Comparison of ENCODE assay signal across 1 cellular context in genomic region chr17:81412490-81413093, GRCh38.
TF ChIP-seq lines count a peak whose summit lies in the region.

No MANE protein-coding gene starts in this region.

TF ChIP-seq in K562, 482 proteins besides CTCF, POLR2A, EP300 and RAD21 (continued from another document):
- TF ChIP-seq ZNF696 (CRISPR knock-in tag; conservative IDR thresholded peaks at IDR 0.05): no peak
- no peak for TF ChIP-seq ZNF707 (CRISPR knock-in tag; conservative IDR thresholded peaks at IDR 0.05)
- no peak for TF ChIP-seq ZNF239 (CRISPR knock-in tag; IDR thresholded peaks at IDR 0.05)
- TF ChIP-seq NFE2L1 (tag; IDR thresholded peaks at IDR 0.05; ENCODE audit: borderline replicate concordance, low read depth): no peak
- peak; percentile 78 for TF ChIP-seq RBFOX2 (IDR thresholded peaks at IDR 0.05; ENCODE audit: low read depth, low read length)
- no peak for TF ChIP-seq HEY1 (CRISPR knock-in tag; IDR thresholded peaks at IDR 0.05; ENCODE audit: borderline replicate concordance)
- TF ChIP-seq, protein P1, sequence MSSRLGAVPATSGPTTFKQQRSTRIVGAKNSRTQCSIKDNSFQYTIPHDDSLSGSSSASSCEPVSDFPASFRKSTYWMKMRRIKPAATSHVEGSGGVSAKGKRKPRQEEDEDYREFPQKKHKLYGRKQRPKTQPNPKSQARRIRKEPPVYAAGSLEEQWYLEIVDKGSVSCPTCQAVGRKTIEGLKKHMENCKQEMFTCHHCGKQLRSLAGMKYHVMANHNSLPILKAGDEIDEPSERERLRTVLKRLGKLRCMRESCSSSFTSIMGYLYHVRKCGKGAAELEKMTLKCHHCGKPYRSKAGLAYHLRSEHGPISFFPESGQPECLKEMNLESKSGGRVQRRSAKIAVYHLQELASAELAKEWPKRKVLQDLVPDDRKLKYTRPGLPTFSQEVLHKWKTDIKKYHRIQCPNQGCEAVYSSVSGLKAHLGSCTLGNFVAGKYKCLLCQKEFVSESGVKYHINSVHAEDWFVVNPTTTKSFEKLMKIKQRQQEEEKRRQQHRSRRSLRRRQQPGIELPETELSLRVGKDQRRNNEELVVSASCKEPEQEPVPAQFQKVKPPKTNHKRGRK (tag; IDR thresholded peaks at IDR 0.05): no peak
- TF ChIP-seq, protein P2, sequence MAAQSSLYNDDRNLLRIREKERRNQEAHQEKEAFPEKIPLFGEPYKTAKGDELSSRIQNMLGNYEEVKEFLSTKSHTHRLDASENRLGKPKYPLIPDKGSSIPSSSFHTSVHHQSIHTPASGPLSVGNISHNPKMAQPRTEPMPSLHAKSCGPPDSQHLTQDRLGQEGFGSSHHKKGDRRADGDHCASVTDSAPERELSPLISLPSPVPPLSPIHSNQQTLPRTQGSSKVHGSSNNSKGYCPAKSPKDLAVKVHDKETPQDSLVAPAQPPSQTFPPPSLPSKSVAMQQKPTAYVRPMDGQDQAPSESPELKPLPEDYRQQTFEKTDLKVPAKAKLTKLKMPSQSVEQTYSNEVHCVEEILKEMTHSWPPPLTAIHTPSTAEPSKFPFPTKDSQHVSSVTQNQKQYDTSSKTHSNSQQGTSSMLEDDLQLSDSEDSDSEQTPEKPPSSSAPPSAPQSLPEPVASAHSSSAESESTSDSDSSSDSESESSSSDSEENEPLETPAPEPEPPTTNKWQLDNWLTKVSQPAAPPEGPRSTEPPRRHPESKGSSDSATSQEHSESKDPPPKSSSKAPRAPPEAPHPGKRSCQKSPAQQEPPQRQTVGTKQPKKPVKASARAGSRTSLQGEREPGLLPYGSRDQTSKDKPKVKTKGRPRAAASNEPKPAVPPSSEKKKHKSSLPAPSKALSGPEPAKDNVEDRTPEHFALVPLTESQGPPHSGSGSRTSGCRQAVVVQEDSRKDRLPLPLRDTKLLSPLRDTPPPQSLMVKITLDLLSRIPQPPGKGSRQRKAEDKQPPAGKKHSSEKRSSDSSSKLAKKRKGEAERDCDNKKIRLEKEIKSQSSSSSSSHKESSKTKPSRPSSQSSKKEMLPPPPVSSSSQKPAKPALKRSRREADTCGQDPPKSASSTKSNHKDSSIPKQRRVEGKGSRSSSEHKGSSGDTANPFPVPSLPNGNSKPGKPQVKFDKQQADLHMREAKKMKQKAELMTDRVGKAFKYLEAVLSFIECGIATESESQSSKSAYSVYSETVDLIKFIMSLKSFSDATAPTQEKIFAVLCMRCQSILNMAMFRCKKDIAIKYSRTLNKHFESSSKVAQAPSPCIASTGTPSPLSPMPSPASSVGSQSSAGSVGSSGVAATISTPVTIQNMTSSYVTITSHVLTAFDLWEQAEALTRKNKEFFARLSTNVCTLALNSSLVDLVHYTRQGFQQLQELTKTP (IDR thresholded peaks at IDR 0.05; ENCODE audit: low read depth in 1 of 2, partially characterized antibody in 2 of 2): no peak
- TF ChIP-seq KDM5B (IDR thresholded peaks at IDR 0.05; ENCODE audit: insufficient replicate concordance, low read depth, low read length): no peak
- no peak for TF ChIP-seq KAT2B (IDR thresholded peaks at IDR 0.05; ENCODE audit: low read depth, low read length)
- no peak for TF ChIP-seq SNRNP70 (optimal IDR thresholded peaks at IDR 0.05; ENCODE audit: low read depth, low read length)
- TF ChIP-seq RCOR1 (IDR thresholded peaks at IDR 0.05; ENCODE audit: borderline replicate concordance in 1 of 2, low read depth in 2 of 2, low read length in 2 of 2): peak in 1 of 2 experiments; percentile 43; a peak in 1 of 4 replicates
- TF ChIP-seq TAF15 (IDR thresholded peaks at IDR 0.05; ENCODE audit: low read depth, low read length): no peak
- no peak for TF ChIP-seq ZNF407 (IDR thresholded peaks at IDR 0.05; ENCODE audit: low read depth)
- no peak for TF ChIP-seq GTF3C2 (IDR thresholded peaks at IDR 0.05; ENCODE audit: borderline replicate concordance, extremely low read depth, insufficient read length)
- TF ChIP-seq PCBP1 (IDR thresholded peaks at IDR 0.05; ENCODE audit: low read depth, low read length, poor library complexity, severe bottlenecking): no peak
